In genomic region chr21:40923914-40924313, GRCh38 we compare ENCODE assay signal across 2 cellular contexts.
TF ChIP-seq lines count a peak whose summit lies in the region.

No MANE protein-coding gene starts in this region.

TF ChIP-seq in GM23338, 12 proteins besides CTCF, POLR2A, EP300 and RAD21 (continued from another document):
- TF ChIP-seq ETS1 (IDR thresholded peaks at IDR 0.05) = no peak
- TF ChIP-seq JUNB (IDR thresholded peaks at IDR 0.05; ENCODE audit: unreplicated experiment) = no peak
- TF ChIP-seq, protein P1, sequence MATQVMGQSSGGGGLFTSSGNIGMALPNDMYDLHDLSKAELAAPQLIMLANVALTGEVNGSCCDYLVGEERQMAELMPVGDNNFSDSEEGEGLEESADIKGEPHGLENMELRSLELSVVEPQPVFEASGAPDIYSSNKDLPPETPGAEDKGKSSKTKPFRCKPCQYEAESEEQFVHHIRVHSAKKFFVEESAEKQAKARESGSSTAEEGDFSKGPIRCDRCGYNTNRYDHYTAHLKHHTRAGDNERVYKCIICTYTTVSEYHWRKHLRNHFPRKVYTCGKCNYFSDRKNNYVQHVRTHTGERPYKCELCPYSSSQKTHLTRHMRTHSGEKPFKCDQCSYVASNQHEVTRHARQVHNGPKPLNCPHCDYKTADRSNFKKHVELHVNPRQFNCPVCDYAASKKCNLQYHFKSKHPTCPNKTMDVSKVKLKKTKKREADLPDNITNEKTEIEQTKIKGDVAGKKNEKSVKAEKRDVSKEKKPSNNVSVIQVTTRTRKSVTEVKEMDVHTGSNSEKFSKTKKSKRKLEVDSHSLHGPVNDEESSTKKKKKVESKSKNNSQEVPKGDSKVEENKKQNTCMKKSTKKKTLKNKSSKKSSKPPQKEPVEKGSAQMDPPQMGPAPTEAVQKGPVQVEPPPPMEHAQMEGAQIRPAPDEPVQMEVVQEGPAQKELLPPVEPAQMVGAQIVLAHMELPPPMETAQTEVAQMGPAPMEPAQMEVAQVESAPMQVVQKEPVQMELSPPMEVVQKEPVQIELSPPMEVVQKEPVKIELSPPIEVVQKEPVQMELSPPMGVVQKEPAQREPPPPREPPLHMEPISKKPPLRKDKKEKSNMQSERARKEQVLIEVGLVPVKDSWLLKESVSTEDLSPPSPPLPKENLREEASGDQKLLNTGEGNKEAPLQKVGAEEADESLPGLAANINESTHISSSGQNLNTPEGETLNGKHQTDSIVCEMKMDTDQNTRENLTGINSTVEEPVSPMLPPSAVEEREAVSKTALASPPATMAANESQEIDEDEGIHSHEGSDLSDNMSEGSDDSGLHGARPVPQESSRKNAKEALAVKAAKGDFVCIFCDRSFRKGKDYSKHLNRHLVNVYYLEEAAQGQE (IDR thresholded peaks at IDR 0.05; ENCODE audit: unreplicated experiment) = no peak
- no peak for TF ChIP-seq ZNF462 (CRISPR knock-in tag; IDR thresholded peaks at IDR 0.05)
- TF ChIP-seq EZH2 (IDR thresholded peaks at IDR 0.05; ENCODE audit: low read depth, unreplicated experiment) = no peak
- TF ChIP-seq EZH2phosphoT487 (IDR thresholded peaks at IDR 0.05; ENCODE audit: unreplicated experiment) = no peak
- TF ChIP-seq ZNF331 (CRISPR knock-in tag; IDR thresholded peaks at IDR 0.05; ENCODE audit: low read depth) = no peak
- TF ChIP-seq STAT1 (IDR thresholded peaks at IDR 0.05; ENCODE audit: unreplicated experiment) = no peak
- no peak for TF ChIP-seq POLR2AphosphoS5 (IDR thresholded peaks at IDR 0.05; ENCODE audit: low read depth)
- TF ChIP-seq CREB1 (CRISPR knock-in tag; IDR thresholded peaks at IDR 0.05; ENCODE audit: low read depth) = no peak
- TF ChIP-seq NANOG (IDR thresholded peaks at IDR 0.05; ENCODE audit: borderline replicate concordance) = no peak

TF ChIP-seq in H1, 55 proteins besides CTCF, POLR2A, EP300 and RAD21 (continued from another document):
- TF ChIP-seq, protein P2, sequence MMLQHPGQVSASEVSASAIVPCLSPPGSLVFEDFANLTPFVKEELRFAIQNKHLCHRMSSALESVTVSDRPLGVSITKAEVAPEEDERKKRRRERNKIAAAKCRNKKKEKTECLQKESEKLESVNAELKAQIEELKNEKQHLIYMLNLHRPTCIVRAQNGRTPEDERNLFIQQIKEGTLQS (IDR thresholded peaks at IDR 0.05; ENCODE audit: insufficient read depth, low read depth, low read length) = no peak
- TF ChIP-seq RXRA (IDR thresholded peaks at IDR 0.05; ENCODE audit: insufficient read depth, low read depth, low read length) (no peak), PHF8 (conservative IDR thresholded peaks at IDR 0.05; ENCODE audit: low read depth, low read length) (no peak), CREB1 (IDR thresholded peaks at IDR 0.05) (no peak), BACH1 (IDR thresholded peaks at IDR 0.05; ENCODE audit: low read length) (no peak), GABPA (IDR thresholded peaks at IDR 0.05; ENCODE audit: borderline replicate concordance, insufficient read depth, low read length) (no peak), SP4 (IDR thresholded peaks at IDR 0.05; ENCODE audit: low read length) (no peak), TAF7 (optimal IDR thresholded peaks at IDR 0.05; ENCODE audit: borderline replicate concordance, low read depth, low read length) (no peak), USF2 (IDR thresholded peaks at IDR 0.05; ENCODE audit: low read length) (no peak)
TF ChIP-seq in H1: peak in this region for 0.
